Comparison of ENCODE assay signal across 7 cellular contexts in genomic region chr3:112302881-112303761, GRCh38. TPM values are rescaled to one million over a fixed set of nuclear protein-coding genes. Genes with fewer than 3 reads are reported as not detected.
DNase-seq lines count a peak whose midpoint lies in the region; ATAC-seq and TF ChIP-seq lines count a peak whose summit lies in the region.

No MANE protein-coding gene starts in this region.

- DNase-seq in SJSA1 (ENCODE audit: low read depth in 1 of 2, low spot score in 2 of 2), result no peak
- DNase-seq in heart left ventricle, result no peak
- no peak for DNase-seq in activated CD4-positive, CD25-positive, alpha-beta regulatory T cell treated with anti-CD3 and anti-CD28 coated beads, Interleukin-2, amount 50 U/mL, for 72 hours
- DNase-seq in effector CD8-positive, alpha-beta T cell (lab: John Stamatoyannopoulos, UW), result no peak
- DNase-seq in superior temporal gyrus (ENCODE audit: extremely low spot score), result no peak

- peak overlapping the region; percentile 24 for H3K4me3 ChIP-seq in SJSA1
- peak overlapping the region; percentile 9 to 66 (median 48) for H3K4me3 ChIP-seq in heart left ventricle
- H3K4me3 ChIP-seq in skeletal muscle tissue (ENCODE audit: low read length in 3 of 3), result peak overlapping the region; percentile 63 to 82 (median 68)

- intact Hi-C loops in heart left ventricle (cut with DNase I), result no loop called here

- peak overlapping the region; percentile 46 to 74 (median 46) for H3K9ac ChIP-seq in skeletal muscle tissue (ENCODE audit: low read depth in 1 of 3, low read length in 3 of 3)

- H3K36me3 ChIP-seq in SJSA1 (no peaks in the 10 kb centered on the region), heart left ventricle (no peaks in the 10 kb centered on the region), skeletal muscle tissue (ENCODE audit: control insufficient read depth in 3 of 3, insufficient read depth in 3 of 3, low read length in 3 of 3) (no peaks in the 10 kb centered on the region)

- H3K27ac ChIP-seq in SJSA1 (no peak overlapping the region), heart left ventricle (peak overlapping the region in 5 of 12 donors; percentile 8 to 39 (median 14)), skeletal muscle tissue (ENCODE audit: low read depth, low read length) (no peak overlapping the region)

- TF ChIP-seq POLR2A in heart left ventricle (IDR thresholded peaks at IDR 0.05), result no peak

- H3K4me1 ChIP-seq in SJSA1 (replicated peaks) (no peaks in the 10 kb centered on the region), heart left ventricle (peaks cover 0 to 25% (median 14%) of the 10 kb centered on the region in 12 donors), skeletal muscle tissue (ENCODE audit: control insufficient read depth in 3 of 3, insufficient read depth in 3 of 3, low read length in 3 of 3) (peaks cover 5 to 18% (median 14%) of the 10 kb centered on the region in 3 donors)

- 36 to 44% (median 38%) methylated on average over 12 of the region's 12 CpGs for WGBS in heart left ventricle, 4 donors

- H3K9me3 ChIP-seq in SJSA1 (replicated peaks) (no peaks in the 10 kb centered on the region), heart left ventricle (no peaks in the 10 kb centered on the region), skeletal muscle tissue (ENCODE audit: control insufficient read depth in 3 of 3, low read length in 3 of 3) (no peaks in the 10 kb centered on the region)

- ATAC-seq in GM21723 (IDR thresholded peaks at IDR 0.05; ENCODE audit: unreplicated experiment) (peak; percentile 58), heart left ventricle (peak in 2 of 4 donors; percentile 12 to 13)

- TF ChIP-seq CTCF in heart left ventricle (IDR thresholded peaks at IDR 0.05), result no peak

- no peaks in the 10 kb centered on the region for H3K27me3 ChIP-seq in SJSA1 (replicated peaks)
- no peaks in the 10 kb centered on the region for H3K27me3 ChIP-seq in heart left ventricle
- H3K27me3 ChIP-seq in skeletal muscle tissue (ENCODE audit: control insufficient read depth in 3 of 3, insufficient read depth in 3 of 3, low read length in 3 of 3), result no peaks in the 10 kb centered on the region

RNA-seq across cellular contexts. Expression of gene SLC9C1, which starts 9.1 kb away (rescaled TPM):
- total RNA-seq in SJSA1 (2014; rRNA removed; shearing (Covaris generic)), result not detected in 2 replicates
- total RNA-seq in heart left ventricle (1 to 10 TPM in 7 of 9 donors, under 1 TPM in 2; 0.48 to 3.8 (median 1.4) TPM), skeletal muscle tissue (1.0 TPM)
- polyA plus RNA-seq in heart left ventricle, result under 1 TPM; 0.11 to 0.15 TPM

RNA-seq across cellular contexts. Expression of gene CD200, which starts 29.8 kb away (rescaled TPM):
- total RNA-seq in SJSA1 (2014; rRNA removed; shearing (Covaris generic)), result not detected in 2 replicates
- total RNA-seq in heart left ventricle (10 to 100 TPM in 1 of 9 donors, 1 to 10 TPM in 3, under 1 TPM in 5; 0.26 to 23.9 (median 0.81) TPM), skeletal muscle tissue (4.2 TPM)
- under 1 TPM; 0.38 to 0.94 TPM for polyA plus RNA-seq in heart left ventricle
